Comparison of ENCODE assay signal across 1 cellular context in genomic region chr15:66633346-66633745, GRCh38.
TF ChIP-seq lines count a peak whose summit lies in the region.

No MANE protein-coding gene starts in this region.

TF ChIP-seq in endothelial cell of umbilical vein, 7 proteins besides CTCF, POLR2A, EP300 and RAD21 (continued from another document):
- no peak for TF ChIP-seq JUN (IDR thresholded peaks at IDR 0.05; ENCODE audit: borderline replicate concordance, insufficient read depth, insufficient read length, low read depth)
- no peak for TF ChIP-seq FOS (IDR thresholded peaks at IDR 0.05; ENCODE audit: borderline replicate concordance, insufficient read depth, low read length)
- TF ChIP-seq GATA2 (IDR thresholded peaks at IDR 0.05; ENCODE audit: insufficient read depth, insufficient read length, low read depth, low read length) = no peak
- TF ChIP-seq EZH2 (IDR thresholded peaks at IDR 0.05; ENCODE audit: borderline replicate concordance, low read depth, low read length, severe bottlenecking) = no peak
- no peak for TF ChIP-seq MYC (IDR thresholded peaks at IDR 0.05; ENCODE audit: low read depth, low read length)
